1 cellular context compared by ENCODE assay signal in the genomic region with DNA sequence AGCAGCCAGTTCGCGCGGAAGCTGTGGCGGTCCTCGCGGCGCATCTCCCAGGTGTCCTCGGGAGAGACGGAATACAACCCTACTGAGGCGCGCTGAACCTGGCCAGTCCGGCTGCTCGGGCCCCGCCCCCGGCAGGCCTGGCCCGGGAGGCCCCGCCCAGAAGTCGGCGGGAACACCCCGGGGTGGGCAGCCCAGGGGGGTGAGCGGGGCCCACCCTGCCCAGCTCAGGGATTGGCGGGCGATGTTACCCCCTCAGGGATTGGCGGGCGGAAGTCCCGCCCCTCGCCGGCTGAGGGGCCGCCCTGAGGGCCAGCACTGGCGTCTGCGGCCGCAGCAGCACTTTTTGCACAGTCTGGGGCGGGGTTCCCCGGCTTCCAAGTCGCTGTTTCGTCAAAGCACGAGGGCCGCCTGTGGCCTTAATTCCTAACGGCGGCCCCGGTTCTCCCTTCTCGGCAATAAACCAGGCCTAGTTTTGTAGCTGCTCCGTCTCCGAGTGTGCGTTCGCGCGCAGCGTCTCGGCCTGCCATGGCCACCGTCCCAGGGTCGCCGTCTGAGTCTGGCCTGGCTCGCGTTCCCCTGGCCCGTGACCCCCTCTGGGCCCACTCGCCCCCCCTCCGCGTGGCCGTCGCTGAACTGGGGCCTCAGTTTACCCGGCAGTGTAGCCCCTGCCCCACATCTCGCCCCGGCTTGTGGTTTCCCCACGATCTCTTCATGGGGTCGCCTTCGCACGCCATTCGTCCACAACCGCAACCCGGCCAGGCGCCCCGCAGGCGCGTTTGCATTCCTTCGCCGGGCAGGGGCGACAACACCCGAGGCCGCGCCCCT.
A peak's percentile ranks its signal among the peaks of the same experiment; 100 is the strongest.
TF ChIP-seq lines count a peak whose summit lies in the region.

No MANE protein-coding gene starts in this region.

TF ChIP-seq in GM12878, 131 proteins besides CTCF, POLR2A, EP300 and RAD21 (continued from another document):
- TF ChIP-seq, protein P1, sequence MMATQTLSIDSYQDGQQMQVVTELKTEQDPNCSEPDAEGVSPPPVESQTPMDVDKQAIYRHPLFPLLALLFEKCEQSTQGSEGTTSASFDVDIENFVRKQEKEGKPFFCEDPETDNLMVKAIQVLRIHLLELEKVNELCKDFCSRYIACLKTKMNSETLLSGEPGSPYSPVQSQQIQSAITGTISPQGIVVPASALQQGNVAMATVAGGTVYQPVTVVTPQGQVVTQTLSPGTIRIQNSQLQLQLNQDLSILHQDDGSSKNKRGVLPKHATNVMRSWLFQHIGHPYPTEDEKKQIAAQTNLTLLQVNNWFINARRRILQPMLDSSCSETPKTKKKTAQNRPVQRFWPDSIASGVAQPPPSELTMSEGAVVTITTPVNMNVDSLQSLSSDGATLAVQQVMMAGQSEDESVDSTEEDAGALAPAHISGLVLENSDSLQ (IDR thresholded peaks at IDR 0.05): peak; percentile 94
- TF ChIP-seq, protein P2, sequence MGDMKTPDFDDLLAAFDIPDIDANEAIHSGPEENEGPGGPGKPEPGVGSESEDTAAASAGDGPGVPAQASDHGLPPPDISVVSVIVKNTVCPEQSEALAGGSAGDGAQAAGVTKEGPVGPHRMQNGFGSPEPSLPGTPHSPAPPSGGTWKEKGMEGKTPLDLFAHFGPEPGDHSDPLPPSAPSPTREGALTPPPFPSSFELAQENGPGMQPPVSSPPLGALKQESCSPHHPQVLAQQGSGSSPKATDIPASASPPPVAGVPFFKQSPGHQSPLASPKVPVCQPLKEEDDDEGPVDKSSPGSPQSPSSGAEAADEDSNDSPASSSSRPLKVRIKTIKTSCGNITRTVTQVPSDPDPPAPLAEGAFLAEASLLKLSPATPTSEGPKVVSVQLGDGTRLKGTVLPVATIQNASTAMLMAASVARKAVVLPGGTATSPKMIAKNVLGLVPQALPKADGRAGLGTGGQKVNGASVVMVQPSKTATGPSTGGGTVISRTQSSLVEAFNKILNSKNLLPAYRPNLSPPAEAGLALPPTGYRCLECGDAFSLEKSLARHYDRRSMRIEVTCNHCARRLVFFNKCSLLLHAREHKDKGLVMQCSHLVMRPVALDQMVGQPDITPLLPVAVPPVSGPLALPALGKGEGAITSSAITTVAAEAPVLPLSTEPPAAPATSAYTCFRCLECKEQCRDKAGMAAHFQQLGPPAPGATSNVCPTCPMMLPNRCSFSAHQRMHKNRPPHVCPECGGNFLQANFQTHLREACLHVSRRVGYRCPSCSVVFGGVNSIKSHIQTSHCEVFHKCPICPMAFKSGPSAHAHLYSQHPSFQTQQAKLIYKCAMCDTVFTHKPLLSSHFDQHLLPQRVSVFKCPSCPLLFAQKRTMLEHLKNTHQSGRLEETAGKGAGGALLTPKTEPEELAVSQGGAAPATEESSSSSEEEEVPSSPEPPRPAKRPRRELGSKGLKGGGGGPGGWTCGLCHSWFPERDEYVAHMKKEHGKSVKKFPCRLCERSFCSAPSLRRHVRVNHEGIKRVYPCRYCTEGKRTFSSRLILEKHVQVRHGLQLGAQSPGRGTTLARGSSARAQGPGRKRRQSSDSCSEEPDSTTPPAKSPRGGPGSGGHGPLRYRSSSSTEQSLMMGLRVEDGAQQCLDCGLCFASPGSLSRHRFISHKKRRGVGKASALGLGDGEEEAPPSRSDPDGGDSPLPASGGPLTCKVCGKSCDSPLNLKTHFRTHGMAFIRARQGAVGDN (IDR thresholded peaks at IDR 0.05): peak; percentile 84; the same call in 1 of the 2 replicates
- TF ChIP-seq RELB (IDR thresholded peaks at IDR 0.05; ENCODE audit: low read depth) (no peak), YY1 (IDR thresholded peaks at IDR 0.05; ENCODE audit: low read depth, low read length) (peak; percentile 28; the same call in 1 of the 2 replicates), CEBPB (IDR thresholded peaks at IDR 0.05; ENCODE audit: borderline replicate concordance in 1 of 2, low read depth in 2 of 2, low read length in 2 of 2) (no peak), MXI1 (IDR thresholded peaks at IDR 0.05; ENCODE audit: low read depth, low read length) (peak; percentile 51; the same call in 1 of the 2 replicates), PAX5 (IDR thresholded peaks at IDR 0.05; ENCODE audit: borderline replicate concordance, low read depth, low read length) (peak; percentile 18; the same call in 1 of the 2 replicates), POLR2AphosphoS5 (IDR thresholded peaks at IDR 0.05; ENCODE audit: low read length) (peak; percentile 55), NBN (IDR thresholded peaks at IDR 0.05) (0 out of 2 replicates have a peak, but pooled peaks have one; percentile 38), SP1 (IDR thresholded peaks at IDR 0.05; ENCODE audit: low read depth, low read length) (peak; percentile 64), PBX3 (IDR thresholded peaks at IDR 0.05; ENCODE audit: insufficient replicate concordance, low read depth, low read length) (peak; percentile 83), CHD2 (IDR thresholded peaks at IDR 0.05; ENCODE audit: borderline replicate concordance, low read depth, low read length) (0 out of 2 replicates have a peak, but pooled peaks have one; percentile 57), POLR2AphosphoS2 (IDR thresholded peaks at IDR 0.05; ENCODE audit: low read depth, low read length) (peak; percentile 24; the same call in 1 of the 2 replicates), STAT3 (IDR thresholded peaks at IDR 0.05; ENCODE audit: low read depth, low read length) (no peak), ZSCAN29 (IDR thresholded peaks at IDR 0.05) (no peak), CREM (IDR thresholded peaks at IDR 0.05; ENCODE audit: low read depth) (no peak), BHLHE40 (IDR thresholded peaks at IDR 0.05; ENCODE audit: borderline replicate concordance in 1 of 2, low read depth in 2 of 2, low read length in 1 of 2) (peak; percentile 53 to 54; a peak in 2 of 4 replicates), LARP7 (IDR thresholded peaks at IDR 0.05) (peak; percentile 18; the same call in 1 of the 2 replicates), SIN3A (IDR thresholded peaks at IDR 0.05; ENCODE audit: low read depth, low read length) (0 out of 2 replicates have a peak, but pooled peaks have one; percentile 29)
- TF ChIP-seq, protein P3, sequence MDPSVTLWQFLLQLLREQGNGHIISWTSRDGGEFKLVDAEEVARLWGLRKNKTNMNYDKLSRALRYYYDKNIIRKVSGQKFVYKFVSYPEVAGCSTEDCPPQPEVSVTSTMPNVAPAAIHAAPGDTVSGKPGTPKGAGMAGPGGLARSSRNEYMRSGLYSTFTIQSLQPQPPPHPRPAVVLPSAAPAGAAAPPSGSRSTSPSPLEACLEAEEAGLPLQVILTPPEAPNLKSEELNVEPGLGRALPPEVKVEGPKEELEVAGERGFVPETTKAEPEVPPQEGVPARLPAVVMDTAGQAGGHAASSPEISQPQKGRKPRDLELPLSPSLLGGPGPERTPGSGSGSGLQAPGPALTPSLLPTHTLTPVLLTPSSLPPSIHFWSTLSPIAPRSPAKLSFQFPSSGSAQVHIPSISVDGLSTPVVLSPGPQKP (IDR thresholded peaks at IDR 0.05; ENCODE audit: low read depth, low read length): peak; percentile 20; the same call in 1 of the 2 replicates
- TF ChIP-seq, protein P4, sequence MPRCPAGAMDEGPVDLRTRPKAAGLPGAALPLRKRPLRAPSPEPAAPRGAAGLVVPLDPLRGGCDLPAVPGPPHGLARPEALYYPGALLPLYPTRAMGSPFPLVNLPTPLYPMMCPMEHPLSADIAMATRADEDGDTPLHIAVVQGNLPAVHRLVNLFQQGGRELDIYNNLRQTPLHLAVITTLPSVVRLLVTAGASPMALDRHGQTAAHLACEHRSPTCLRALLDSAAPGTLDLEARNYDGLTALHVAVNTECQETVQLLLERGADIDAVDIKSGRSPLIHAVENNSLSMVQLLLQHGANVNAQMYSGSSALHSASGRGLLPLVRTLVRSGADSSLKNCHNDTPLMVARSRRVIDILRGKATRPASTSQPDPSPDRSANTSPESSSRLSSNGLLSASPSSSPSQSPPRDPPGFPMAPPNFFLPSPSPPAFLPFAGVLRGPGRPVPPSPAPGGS (IDR thresholded peaks at IDR 0.05; ENCODE audit: borderline replicate concordance, insufficient read depth, low read depth, low read length, poor library complexity, severe bottlenecking): peak; percentile 45
